Comparison of ENCODE assay signal across 22 cellular contexts in the genomic region with DNA sequence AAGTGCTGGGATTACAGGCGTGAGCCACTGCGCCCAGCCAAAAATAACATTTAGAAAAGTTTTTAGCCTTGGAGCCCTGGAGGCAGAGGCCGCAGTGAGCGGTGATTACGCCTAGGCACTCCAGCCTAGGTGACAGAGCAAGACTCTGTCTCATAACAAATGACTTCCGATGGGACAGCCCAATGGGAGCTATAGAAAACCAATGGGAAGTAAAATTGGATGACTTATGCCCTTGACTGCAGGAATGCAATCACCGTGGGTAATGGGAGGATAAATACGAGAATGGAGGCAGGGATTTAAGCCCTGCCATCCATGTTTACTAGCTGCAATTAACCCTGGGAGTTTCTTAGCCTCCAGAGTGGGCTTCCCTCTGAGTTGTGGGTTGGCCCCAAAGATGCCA.
"Had no signal": no experiment of that assay in that cellular context is flagged by ENCODE, and none has a peak within 500 bp of the region (broad histone marks: within the 10 kb centered on the region; RNA-seq: fewer than 3 reads in every experiment).

No MANE protein-coding gene starts in this region.

- ATAC-seq: heart left ventricle, left cardiac atrium, WTC11 had no signal

- H3K9ac ChIP-seq: neural progenitor cell had no signal

- H3K4me1 Mint-ChIP-seq: WTC11 had no signal

- H3K4me3 ChIP-seq: neural progenitor cell had no signal

- H3K4me3 Mint-ChIP-seq: dendritic cell treated with granulocyte-macrophage colony-stimulating factor and Interleukin-4, amounts not matched to agents 40 ng/mL and 50 ng/mL, for 4 days; neural progenitor cell; WTC11 had no signal

- H3K27ac ChIP-seq: brain microvascular endothelial cell, neural progenitor cell had no signal

- H3K4me1 ChIP-seq: neural progenitor cell had no signal

- H3K27ac Mint-ChIP-seq: neural progenitor cell, WTC11 had no signal

- DNase-seq: activated CD8-positive, alpha-beta memory T cell treated with anti-CD3 and anti-CD28 coated beads for 24 hours; activated CD8-positive, alpha-beta memory T cell treated with anti-CD3 and anti-CD28 coated beads, Interleukin-2, amount 50 U/mL, for 4 hours; activated effector memory CD4-positive, alpha-beta T cell treated with Interleukin-2 at 50 U/mL for 16 hours; activated naive CD4-positive, alpha-beta T cell treated with anti-CD3 and anti-CD28 coated beads for 36 hours; activated T-cell treated with anti-CD3 and anti-CD28 coated beads, Interleukin-2, amount 50 U/mL, for 4 hours; brain microvascular endothelial cell; caudate nucleus; effector CD4-positive, alpha-beta T cell; heart left ventricle; islet precursor cell; left cardiac atrium; posterior cingulate gyrus; sigmoid colon; stimulated activated CD4-positive, alpha-beta T cell treated with anti-CD3 and anti-CD28 coated beads, Interleukin-2, amount 100 ng/mL, for 48 hours; stimulated activated CD8-positive, alpha-beta memory T cell treated with anti-CD3 and anti-CD28 coated beads, Interleukin-4, amount 100 ng/mL, for 48 hours; stimulated activated naive CD4-positive, alpha-beta T cell; upper lobe of left lung had no signal

- H3K27me3 Mint-ChIP-seq: dendritic cell treated with granulocyte-macrophage colony-stimulating factor and Interleukin-4, amounts not matched to agents 40 ng/mL and 50 ng/mL, for 4 days; memory B cell had no signal

- H3K4me2 ChIP-seq: neural progenitor cell had no signal

- H3K36me3 Mint-ChIP-seq: memory B cell, WTC11 had no signal

- H2AFZ ChIP-seq: neural progenitor cell had no signal

- H3K9me3 Mint-ChIP-seq: activated naive CD4-positive, alpha-beta T cell treated with anti-CD3 and anti-CD28 coated beads for 36 hours; activated T-cell treated with anti-CD3 and anti-CD28 coated beads, Interleukin-2, amount 50 U/mL, for 4 hours; dendritic cell treated with granulocyte-macrophage colony-stimulating factor and Interleukin-4, amounts not matched to agents 40 ng/mL and 50 ng/mL, for 4 days; memory B cell; neural progenitor cell; WTC11 had no signal

- H3K9me3 ChIP-seq: ascending aorta, heart left ventricle, sigmoid colon, upper lobe of left lung had no signal

- H3K27me3 ChIP-seq: ascending aorta, brain microvascular endothelial cell, heart left ventricle, neural progenitor cell, sigmoid colon, upper lobe of left lung had no signal

- H3K36me3 ChIP-seq: ascending aorta, brain microvascular endothelial cell, heart left ventricle, neural progenitor cell, sigmoid colon, upper lobe of left lung had no signal
